2 cellular contexts compared by ENCODE assay signal in the genomic region with DNA sequence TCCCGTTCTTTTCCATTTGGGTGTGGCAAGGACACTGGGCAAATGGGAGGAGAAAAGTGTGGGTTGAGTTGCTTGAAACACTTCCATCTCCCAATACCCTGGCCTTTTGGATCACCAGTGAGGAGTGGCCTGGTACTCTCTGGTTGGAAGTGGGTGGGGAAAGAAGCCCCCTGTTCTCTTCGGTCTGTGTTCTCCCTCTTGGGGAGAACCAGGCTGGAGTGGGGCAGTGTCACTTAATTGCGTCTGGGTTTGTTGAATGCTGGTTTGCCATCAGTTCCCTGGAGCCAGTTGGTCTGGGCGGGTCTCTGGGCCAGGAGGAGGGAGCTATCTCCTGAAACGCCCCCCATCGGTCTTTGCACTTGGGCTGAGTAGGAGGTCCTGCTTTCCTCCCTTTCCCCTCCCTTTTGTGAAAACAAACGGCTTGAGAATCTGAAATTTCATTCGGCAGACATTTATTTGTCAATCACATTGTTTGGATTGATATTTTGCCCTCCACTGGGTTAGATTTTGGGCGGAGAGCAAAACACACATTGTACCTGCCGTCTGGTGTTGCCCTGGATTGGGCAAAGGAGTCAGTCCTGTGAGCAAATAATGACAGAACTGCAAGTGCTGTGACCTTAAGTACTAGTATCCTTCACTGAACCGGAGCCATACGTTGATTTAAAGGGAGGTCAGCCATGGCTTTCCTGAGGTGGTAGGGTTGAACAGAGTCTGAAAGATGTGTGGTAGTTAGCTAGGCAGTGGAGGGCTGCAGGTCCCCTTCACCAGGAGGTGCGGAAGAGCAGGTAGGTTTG.
TF ChIP-seq lines count a peak whose summit lies in the region.

No MANE protein-coding gene starts in this region.

TF ChIP-seq in HEK293T, 16 proteins besides CTCF, POLR2A, EP300 and RAD21 (continued from another document):
- TF ChIP-seq BHLHE40 (IDR thresholded peaks at IDR 0.05; ENCODE audit: borderline replicate concordance) (no peak), NFRKB (IDR thresholded peaks at IDR 0.05) (no peak), SP1 (IDR thresholded peaks at IDR 0.05) (no peak), HDGF (IDR thresholded peaks at IDR 0.05; ENCODE audit: borderline replicate concordance) (no peak), ELF4 (IDR thresholded peaks at IDR 0.05) (no peak), L3MBTL2 (conservative IDR thresholded peaks at IDR 0.05) (no peak)
- TF ChIP-seq, protein P1, sequence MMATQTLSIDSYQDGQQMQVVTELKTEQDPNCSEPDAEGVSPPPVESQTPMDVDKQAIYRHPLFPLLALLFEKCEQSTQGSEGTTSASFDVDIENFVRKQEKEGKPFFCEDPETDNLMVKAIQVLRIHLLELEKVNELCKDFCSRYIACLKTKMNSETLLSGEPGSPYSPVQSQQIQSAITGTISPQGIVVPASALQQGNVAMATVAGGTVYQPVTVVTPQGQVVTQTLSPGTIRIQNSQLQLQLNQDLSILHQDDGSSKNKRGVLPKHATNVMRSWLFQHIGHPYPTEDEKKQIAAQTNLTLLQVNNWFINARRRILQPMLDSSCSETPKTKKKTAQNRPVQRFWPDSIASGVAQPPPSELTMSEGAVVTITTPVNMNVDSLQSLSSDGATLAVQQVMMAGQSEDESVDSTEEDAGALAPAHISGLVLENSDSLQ (IDR thresholded peaks at IDR 0.05) = no peak

TF ChIP-seq in HepG2, 621 proteins besides CTCF, POLR2A, EP300 and RAD21 (continued from another document and continues in another):
- TF ChIP-seq NFKBIZ (CRISPR knock-in tag; IDR thresholded peaks at IDR 0.05) (no peak), CHCHD3 (CRISPR knock-in tag; IDR thresholded peaks at IDR 0.05) (no peak), POLR2G (IDR thresholded peaks at IDR 0.05; ENCODE audit: low read depth, low read length) (peak; percentile 68), NR3C1 (CRISPR knock-in tag; IDR thresholded peaks at IDR 0.05) (no peak), NCOA2 (CRISPR knock-in tag; IDR thresholded peaks at IDR 0.05) (no peak), CENPT (CRISPR knock-in tag; IDR thresholded peaks at IDR 0.05; ENCODE audit: low read depth) (no peak), MATR3 (CRISPR knock-in tag; IDR thresholded peaks at IDR 0.05) (no peak), ZSCAN9 (CRISPR knock-in tag; IDR thresholded peaks at IDR 0.05; ENCODE audit: borderline replicate concordance) (0 out of 2 replicates have a peak, but pooled peaks have one; percentile 3), ZNF615 (CRISPR knock-in tag; IDR thresholded peaks at IDR 0.05; ENCODE audit: borderline replicate concordance) (no peak), MYC (CRISPR knock-in tag; IDR thresholded peaks at IDR 0.05; ENCODE audit: borderline replicate concordance) (0 out of 2 replicates have a peak, but pooled peaks have one; percentile 0), HOXA3 (CRISPR knock-in tag; IDR thresholded peaks at IDR 0.05) (0 out of 2 replicates have a peak, but pooled peaks have one; percentile 16), FOXC1 (CRISPR knock-in tag; IDR thresholded peaks at IDR 0.05; ENCODE audit: borderline replicate concordance) (peak; percentile 50; the same call in 1 of the 2 replicates), PRMT3 (CRISPR knock-in tag; IDR thresholded peaks at IDR 0.05; ENCODE audit: borderline replicate concordance, low read depth) (no peak), MAZ (IDR thresholded peaks at IDR 0.05; ENCODE audit: borderline replicate concordance, low read depth, low read length) (0 out of 2 replicates have a peak, but pooled peaks have one; percentile 4), MAZ (CRISPR knock-in tag; IDR thresholded peaks at IDR 0.05; ENCODE audit: low read depth) (no peak), KLF12 (CRISPR knock-in tag; IDR thresholded peaks at IDR 0.05; ENCODE audit: borderline replicate concordance) (peak; percentile 60; the same call in 1 of the 2 replicates), HNRNPLL (IDR thresholded peaks at IDR 0.05; ENCODE audit: low read depth, low read length, poor library complexity, severe bottlenecking) (no peak), ZNF619 (CRISPR knock-in tag; IDR thresholded peaks at IDR 0.05) (peak; percentile 35; the same call in 1 of the 2 replicates), ZNF788 (CRISPR knock-in tag; IDR thresholded peaks at IDR 0.05; ENCODE audit: borderline replicate concordance) (peak; percentile 8; the same call in 1 of the 2 replicates), PHB2 (IDR thresholded peaks at IDR 0.05; ENCODE audit: partially characterized antibody) (no peak), SALL2 (CRISPR knock-in tag; IDR thresholded peaks at IDR 0.05) (0 out of 2 replicates have a peak, but pooled peaks have one; percentile 20), ZNF546 (CRISPR knock-in tag; conservative IDR thresholded peaks at IDR 0.05) (no peak), PHF20 (CRISPR knock-in tag; IDR thresholded peaks at IDR 0.05) (no peak), ZNF720 (CRISPR knock-in tag; IDR thresholded peaks at IDR 0.05) (no peak), REL (CRISPR knock-in tag; conservative IDR thresholded peaks at IDR 0.05) (no peak), ZNF33A (CRISPR knock-in tag; IDR thresholded peaks at IDR 0.05; ENCODE audit: borderline replicate concordance) (no peak), GABPA (IDR thresholded peaks at IDR 0.05; ENCODE audit: low read depth, low read length) (no peak), GABPA (CRISPR knock-in tag; IDR thresholded peaks at IDR 0.05; ENCODE audit: low read depth) (no peak), FOXP1 (IDR thresholded peaks at IDR 0.05) (no peak), FOXP1 (CRISPR knock-in tag; IDR thresholded peaks at IDR 0.05) (no peak)
- TF ChIP-seq, protein P2, sequence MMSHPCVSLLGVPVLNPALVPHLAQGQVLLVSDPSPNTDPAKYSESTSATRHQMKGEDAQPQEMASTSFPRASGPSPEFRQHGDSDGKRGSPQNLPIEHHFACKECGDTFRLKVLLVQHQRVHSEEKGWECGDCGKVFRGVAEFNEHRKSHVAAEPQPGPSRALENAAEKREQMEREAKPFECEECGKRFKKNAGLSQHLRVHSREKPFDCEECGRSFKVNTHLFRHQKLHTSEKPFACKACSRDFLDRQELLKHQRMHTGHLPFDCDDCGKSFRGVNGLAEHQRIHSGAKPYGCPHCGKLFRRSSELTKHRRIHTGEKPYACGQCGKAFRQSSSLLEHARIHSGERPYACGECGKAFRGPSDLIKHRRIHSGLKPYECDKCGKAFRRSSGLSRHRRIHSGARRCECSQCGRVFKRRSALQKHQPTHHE (CRISPR knock-in tag; IDR thresholded peaks at IDR 0.05; ENCODE audit: borderline replicate concordance) = no peak
- TF ChIP-seq, protein P3, sequence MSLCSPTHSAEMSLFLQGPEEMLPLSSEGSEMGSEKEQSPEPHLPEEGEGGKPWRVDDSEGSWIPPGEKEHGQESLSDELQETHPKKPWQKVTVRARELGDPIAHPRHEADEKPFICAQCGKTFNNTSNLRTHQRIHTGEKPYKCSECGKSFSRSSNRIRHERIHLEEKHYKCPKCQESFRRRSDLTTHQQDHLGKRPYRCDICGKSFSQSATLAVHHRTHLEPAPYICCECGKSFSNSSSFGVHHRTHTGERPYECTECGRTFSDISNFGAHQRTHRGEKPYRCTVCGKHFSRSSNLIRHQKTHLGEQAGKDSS (CRISPR knock-in tag; IDR thresholded peaks at IDR 0.05; ENCODE audit: borderline replicate concordance, low read depth) = no peak
- TF ChIP-seq, protein P4, sequence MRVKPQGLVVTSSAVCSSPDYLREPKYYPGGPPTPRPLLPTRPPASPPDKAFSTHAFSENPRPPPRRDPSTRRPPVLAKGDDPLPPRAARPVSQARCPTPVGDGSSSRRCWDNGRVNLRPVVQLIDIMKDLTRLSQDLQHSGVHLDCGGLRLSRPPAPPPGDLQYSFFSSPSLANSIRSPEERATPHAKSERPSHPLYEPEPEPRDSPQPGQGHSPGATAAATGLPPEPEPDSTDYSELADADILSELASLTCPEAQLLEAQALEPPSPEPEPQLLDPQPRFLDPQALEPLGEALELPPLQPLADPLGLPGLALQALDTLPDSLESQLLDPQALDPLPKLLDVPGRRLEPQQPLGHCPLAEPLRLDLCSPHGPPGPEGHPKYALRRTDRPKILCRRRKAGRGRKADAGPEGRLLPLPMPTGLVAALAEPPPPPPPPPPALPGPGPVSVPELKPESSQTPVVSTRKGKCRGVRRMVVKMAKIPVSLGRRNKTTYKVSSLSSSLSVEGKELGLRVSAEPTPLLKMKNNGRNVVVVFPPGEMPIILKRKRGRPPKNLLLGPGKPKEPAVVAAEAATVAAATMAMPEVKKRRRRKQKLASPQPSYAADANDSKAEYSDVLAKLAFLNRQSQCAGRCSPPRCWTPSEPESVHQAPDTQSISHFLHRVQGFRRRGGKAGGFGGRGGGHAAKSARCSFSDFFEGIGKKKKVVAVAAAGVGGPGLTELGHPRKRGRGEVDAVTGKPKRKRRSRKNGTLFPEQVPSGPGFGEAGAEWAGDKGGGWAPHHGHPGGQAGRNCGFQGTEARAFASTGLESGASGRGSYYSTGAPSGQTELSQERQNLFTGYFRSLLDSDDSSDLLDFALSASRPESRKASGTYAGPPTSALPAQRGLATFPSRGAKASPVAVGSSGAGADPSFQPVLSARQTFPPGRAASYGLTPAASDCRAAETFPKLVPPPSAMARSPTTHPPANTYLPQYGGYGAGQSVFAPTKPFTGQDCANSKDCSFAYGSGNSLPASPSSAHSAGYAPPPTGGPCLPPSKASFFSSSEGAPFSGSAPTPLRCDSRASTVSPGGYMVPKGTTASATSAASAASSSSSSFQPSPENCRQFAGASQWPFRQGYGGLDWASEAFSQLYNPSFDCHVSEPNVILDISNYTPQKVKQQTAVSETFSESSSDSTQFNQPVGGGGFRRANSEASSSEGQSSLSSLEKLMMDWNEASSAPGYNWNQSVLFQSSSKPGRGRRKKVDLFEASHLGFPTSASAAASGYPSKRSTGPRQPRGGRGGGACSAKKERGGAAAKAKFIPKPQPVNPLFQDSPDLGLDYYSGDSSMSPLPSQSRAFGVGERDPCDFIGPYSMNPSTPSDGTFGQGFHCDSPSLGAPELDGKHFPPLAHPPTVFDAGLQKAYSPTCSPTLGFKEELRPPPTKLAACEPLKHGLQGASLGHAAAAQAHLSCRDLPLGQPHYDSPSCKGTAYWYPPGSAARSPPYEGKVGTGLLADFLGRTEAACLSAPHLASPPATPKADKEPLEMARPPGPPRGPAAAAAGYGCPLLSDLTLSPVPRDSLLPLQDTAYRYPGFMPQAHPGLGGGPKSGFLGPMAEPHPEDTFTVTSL (CRISPR knock-in tag; IDR thresholded peaks at IDR 0.05; ENCODE audit: borderline replicate concordance) = peak; percentile 59; the same call in 1 of the 2 replicates
- TF ChIP-seq, protein P5, sequence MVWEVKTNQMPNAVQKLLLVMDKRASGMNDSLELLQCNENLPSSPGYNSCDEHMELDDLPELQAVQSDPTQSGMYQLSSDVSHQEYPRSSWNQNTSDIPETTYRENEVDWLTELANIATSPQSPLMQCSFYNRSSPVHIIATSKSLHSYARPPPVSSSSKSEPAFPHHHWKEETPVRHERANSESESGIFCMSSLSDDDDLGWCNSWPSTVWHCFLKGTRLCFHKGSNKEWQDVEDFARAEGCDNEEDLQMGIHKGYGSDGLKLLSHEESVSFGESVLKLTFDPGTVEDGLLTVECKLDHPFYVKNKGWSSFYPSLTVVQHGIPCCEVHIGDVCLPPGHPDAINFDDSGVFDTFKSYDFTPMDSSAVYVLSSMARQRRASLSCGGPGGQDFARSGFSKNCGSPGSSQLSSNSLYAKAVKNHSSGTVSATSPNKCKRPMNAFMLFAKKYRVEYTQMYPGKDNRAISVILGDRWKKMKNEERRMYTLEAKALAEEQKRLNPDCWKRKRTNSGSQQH (CRISPR knock-in tag; IDR thresholded peaks at IDR 0.05; ENCODE audit: low read depth) = no peak
- TF ChIP-seq, protein P6, sequence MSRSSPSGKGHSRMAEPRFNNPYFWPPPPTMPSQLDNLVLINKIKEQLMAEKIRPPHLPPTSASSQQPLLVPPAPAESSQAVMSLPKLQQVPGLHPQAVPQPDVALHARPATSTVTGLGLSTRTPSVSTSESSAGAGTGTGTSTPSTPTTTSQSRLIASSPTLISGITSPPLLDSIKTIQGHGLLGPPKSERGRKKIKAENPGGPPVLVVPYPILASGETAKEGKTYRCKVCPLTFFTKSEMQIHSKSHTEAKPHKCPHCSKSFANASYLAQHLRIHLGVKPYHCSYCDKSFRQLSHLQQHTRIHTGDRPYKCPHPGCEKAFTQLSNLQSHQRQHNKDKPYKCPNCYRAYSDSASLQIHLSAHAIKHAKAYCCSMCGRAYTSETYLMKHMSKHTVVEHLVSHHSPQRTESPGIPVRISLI (CRISPR knock-in tag; IDR thresholded peaks at IDR 0.05; ENCODE audit: borderline replicate concordance) = no peak
- TF ChIP-seq, protein P7, sequence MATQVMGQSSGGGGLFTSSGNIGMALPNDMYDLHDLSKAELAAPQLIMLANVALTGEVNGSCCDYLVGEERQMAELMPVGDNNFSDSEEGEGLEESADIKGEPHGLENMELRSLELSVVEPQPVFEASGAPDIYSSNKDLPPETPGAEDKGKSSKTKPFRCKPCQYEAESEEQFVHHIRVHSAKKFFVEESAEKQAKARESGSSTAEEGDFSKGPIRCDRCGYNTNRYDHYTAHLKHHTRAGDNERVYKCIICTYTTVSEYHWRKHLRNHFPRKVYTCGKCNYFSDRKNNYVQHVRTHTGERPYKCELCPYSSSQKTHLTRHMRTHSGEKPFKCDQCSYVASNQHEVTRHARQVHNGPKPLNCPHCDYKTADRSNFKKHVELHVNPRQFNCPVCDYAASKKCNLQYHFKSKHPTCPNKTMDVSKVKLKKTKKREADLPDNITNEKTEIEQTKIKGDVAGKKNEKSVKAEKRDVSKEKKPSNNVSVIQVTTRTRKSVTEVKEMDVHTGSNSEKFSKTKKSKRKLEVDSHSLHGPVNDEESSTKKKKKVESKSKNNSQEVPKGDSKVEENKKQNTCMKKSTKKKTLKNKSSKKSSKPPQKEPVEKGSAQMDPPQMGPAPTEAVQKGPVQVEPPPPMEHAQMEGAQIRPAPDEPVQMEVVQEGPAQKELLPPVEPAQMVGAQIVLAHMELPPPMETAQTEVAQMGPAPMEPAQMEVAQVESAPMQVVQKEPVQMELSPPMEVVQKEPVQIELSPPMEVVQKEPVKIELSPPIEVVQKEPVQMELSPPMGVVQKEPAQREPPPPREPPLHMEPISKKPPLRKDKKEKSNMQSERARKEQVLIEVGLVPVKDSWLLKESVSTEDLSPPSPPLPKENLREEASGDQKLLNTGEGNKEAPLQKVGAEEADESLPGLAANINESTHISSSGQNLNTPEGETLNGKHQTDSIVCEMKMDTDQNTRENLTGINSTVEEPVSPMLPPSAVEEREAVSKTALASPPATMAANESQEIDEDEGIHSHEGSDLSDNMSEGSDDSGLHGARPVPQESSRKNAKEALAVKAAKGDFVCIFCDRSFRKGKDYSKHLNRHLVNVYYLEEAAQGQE (IDR thresholded peaks at IDR 0.05; ENCODE audit: borderline replicate concordance in 1 of 2, low read depth in 1 of 2, low read length in 2 of 2) = no peak
- TF ChIP-seq, protein P8, sequence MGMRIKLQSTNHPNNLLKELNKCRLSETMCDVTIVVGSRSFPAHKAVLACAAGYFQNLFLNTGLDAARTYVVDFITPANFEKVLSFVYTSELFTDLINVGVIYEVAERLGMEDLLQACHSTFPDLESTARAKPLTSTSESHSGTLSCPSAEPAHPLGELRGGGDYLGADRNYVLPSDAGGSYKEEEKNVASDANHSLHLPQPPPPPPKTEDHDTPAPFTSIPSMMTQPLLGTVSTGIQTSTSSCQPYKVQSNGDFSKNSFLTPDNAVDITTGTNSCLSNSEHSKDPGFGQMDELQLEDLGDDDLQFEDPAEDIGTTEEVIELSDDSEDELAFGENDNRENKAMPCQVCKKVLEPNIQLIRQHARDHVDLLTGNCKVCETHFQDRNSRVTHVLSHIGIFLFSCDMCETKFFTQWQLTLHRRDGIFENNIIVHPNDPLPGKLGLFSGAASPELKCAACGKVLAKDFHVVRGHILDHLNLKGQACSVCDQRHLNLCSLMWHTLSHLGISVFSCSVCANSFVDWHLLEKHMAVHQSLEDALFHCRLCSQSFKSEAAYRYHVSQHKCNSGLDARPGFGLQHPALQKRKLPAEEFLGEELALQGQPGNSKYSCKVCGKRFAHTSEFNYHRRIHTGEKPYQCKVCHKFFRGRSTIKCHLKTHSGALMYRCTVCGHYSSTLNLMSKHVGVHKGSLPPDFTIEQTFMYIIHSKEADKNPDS (CRISPR knock-in tag; IDR thresholded peaks at IDR 0.05) = no peak
